ENCODE assay signal across 21 cellular contexts in the genomic region with DNA sequence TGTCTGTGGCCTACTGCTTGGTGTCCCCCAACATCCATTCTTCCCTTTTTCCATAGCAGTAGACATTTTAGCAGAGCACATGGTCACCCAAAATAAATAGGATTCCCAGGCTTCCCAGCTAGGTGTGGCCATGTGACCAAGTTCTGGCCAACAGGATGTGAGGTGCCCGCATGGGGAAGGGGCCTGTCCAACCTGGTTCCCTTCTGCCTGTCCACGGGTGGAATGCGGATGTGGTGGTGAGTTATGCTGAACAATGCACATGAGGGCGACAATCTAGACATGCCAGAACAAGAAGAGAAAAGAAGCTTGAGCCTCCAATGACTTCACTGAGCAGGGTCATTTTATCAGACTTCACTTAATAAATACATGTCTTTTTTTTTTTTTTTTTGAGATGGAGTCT.
A peak's percentile ranks its signal among the peaks of the same experiment; 100 is the strongest.
DNase-seq lines count a peak whose midpoint lies in the region; ATAC-seq, FAIRE-seq and TF ChIP-seq lines count a peak whose summit lies in the region.
"Had no signal": no experiment of that assay in that cellular context is flagged by ENCODE, and none has a peak within 500 bp of the region (broad histone marks: within the 10 kb centered on the region; RNA-seq: fewer than 3 reads in every experiment).

No MANE protein-coding gene starts in this region.

- H3K79me2 ChIP-seq in K562 (ENCODE audit: control insufficient read depth, insufficient read depth, low read length), result no peaks in the 10 kb centered on the region
- H3K79me2 ChIP-seq in keratinocyte (ENCODE audit: control insufficient read depth, insufficient read depth, low read length), result no peaks in the 10 kb centered on the region

- TF ChIP-seq EP300 in K562 (IDR thresholded peaks at IDR 0.05; ENCODE audit: low read length), result no peak

- H3K4me2 ChIP-seq in K562 (ENCODE audit: insufficient read depth, low read length) (no peak overlapping the region), keratinocyte (ENCODE audit: control insufficient read depth, extremely low read depth, insufficient read depth, low read depth, low read length) (peak overlapping the region; percentile 23)
- H3K4me2 ChIP-seq: BLaER1 had no signal

- no TSS peak for BruUV-seq in K562 (replicated peaks; lab: Mats Ljungman, UMichigan)

- no peak overlapping the region for H3K4me3 ChIP-seq in K562
- no peak overlapping the region for H3K4me3 ChIP-seq in keratinocyte (ENCODE audit: control insufficient read depth in 2 of 3, extremely low read depth in 1 of 3, insufficient read depth in 2 of 3, low read depth in 1 of 3, low read length in 3 of 3)
- H3K4me3 ChIP-seq in left lung, result no peak overlapping the region
- H3K4me3 ChIP-seq: BLaER1, GM23248, SJSA1 had no signal

- FAIRE-seq in K562 (lab: Jason Lieb, UNC), result no peak
- FAIRE-seq in keratinocyte (lab: Jason Lieb, UNC), result peak; percentile 94
- FAIRE-seq: G401.6, GM12892 had no signal

- peaks cover 52 to 67% of the 10 kb centered on the region in 2 experiments for H3K27me3 ChIP-seq in K562 (ENCODE audit: control insufficient read depth in 2 of 2, insufficient read depth in 2 of 2, low read length in 2 of 2)
- H3K27me3 ChIP-seq in keratinocyte (ENCODE audit: control insufficient read depth, extremely low read depth, insufficient read depth, low read length), result no peaks in the 10 kb centered on the region
- H3K27me3 ChIP-seq in left lung, result no peaks in the 10 kb centered on the region
- H3K27me3 ChIP-seq: BLaER1, SJSA1 had no signal

- POLR2A ChIA-PET in K562 (lab: Yijun Ruan, JAX), result interaction anchor here (0.6 to 0.9 kb wide), 2 partner anchors 11 to 90 kb away, joined by 3 to 4 read pairs; no protein-coding TSS in a partner anchor

- intact Hi-C loops in K562 (cut with micrococcal nuclease) (loop anchor here (10.0 kb wide), 1 partner anchor 121 kb away; no protein-coding TSS in a partner anchor), left lung (cut with DNase I) (no loop called here)

- peak; percentile 80 for DNase-seq in HT1080 (ENCODE audit: low read depth)
- DNase-seq in K562 (ENCODE audit: extremely low read depth in 1 of 4, low spot score in 3 of 4), result no peak
- DNase-seq in keratinocyte (ENCODE audit: low read depth, low spot score), result peak; percentile 98
- DNase-seq in ureter (ENCODE audit: low spot score), result peak; percentile 74
- DNase-seq in DMS153 (lab: John Stamatoyannopoulos, UW), result no peak
- DNase-seq in left lung, result no peak
- no peak for DNase-seq in RKO (ENCODE audit: low spot score)
- no peak for DNase-seq in activated naive CD4-positive, alpha-beta T cell treated with Interleukin-2 at 50 U/mL for 16 hours
- DNase-seq: DMS79, GM23248, KG1, MM.1S, NCI-H1105 treated with DMSO at 0.1 percent for 48 hours, NCI-H187 treated with DMSO at 0.1 percent for 48 hours, NCI-H2171, NCI-H82, SW 1271 had no signal

- in situ Hi-C loops in K562 (cut with MboI), result no loop called here

- CTCF ChIA-PET in K562 (lab: Yijun Ruan, JAX; ENCODE audit: low intra/inter-chr PET ratio), result interaction anchor here (0.7 kb wide), 1 partner anchor 22 kb away, joined by 3 read pairs; no protein-coding TSS in a partner anchor

- H2AFZ ChIP-seq in K562 (ENCODE audit: low read depth, low read length) (no peak overlapping the region), keratinocyte (ENCODE audit: control insufficient read depth, low read length) (no peak overlapping the region)
- H2AFZ ChIP-seq: GM23248 had no signal

- dilution Hi-C loops in keratinocyte (cut with MboI; ENCODE audit: extremely low pct_ligation_motif_present, low sequenced_read_pairs), result loop anchor here (10.0 kb wide), 1 partner anchor 111 kb away; no protein-coding TSS in a partner anchor

- H3K4me1 ChIP-seq in K562 (replicated peaks in 1 of 2; ENCODE audit: control insufficient read depth in 2 of 2, insufficient read depth in 2 of 2, low read length in 2 of 2), result peaks cover 6 to 8% of the 10 kb centered on the region in 2 experiments; a peak in 3 of 5 replicates
- peaks cover 61% of the 10 kb centered on the region for H3K4me1 ChIP-seq in keratinocyte (ENCODE audit: control insufficient read depth, extremely low read depth, insufficient read depth, low read length)
- H3K4me1 ChIP-seq in left lung, result peaks cover 0 to 7% of the 10 kb centered on the region in 2 donors

- H3K9ac ChIP-seq in K562 (ENCODE audit: insufficient read depth in 1 of 2, low read depth in 2 of 2, low read length in 2 of 2) (no peak overlapping the region), keratinocyte (ENCODE audit: control insufficient read depth, extremely low read depth, insufficient read depth, low read length) (no peak overlapping the region)
- H3K9ac ChIP-seq: BLaER1, GM23248 had no signal

- ATAC-seq in K562 (no peak), left lung (no peak)

- TF ChIP-seq RAD21 in K562 (CRISPR knock-in tag; conservative IDR thresholded peaks at IDR 0.05 in 1 of 2, IDR thresholded peaks at IDR 0.05 in 1 of 2), result no peak

- H3K36me3 ChIP-seq in K562 (ENCODE audit: control insufficient read depth, insufficient read depth, low read length), result no peaks in the 10 kb centered on the region
- no peaks in the 10 kb centered on the region for H3K36me3 ChIP-seq in keratinocyte (ENCODE audit: control insufficient read depth in 2 of 2, extremely low read depth in 1 of 2, insufficient read depth in 2 of 2, low read length in 2 of 2)
- no peaks in the 10 kb centered on the region for H3K36me3 ChIP-seq in left lung
- H3K36me3 ChIP-seq: BLaER1, SJSA1 had no signal

- 9% methylated on average over 4 of the region's 4 CpGs for WGBS in K562 (ENCODE audit: insufficient coverage, low coverage, missing lambda C conversion rate)

- H3K9me3 ChIP-seq in K562 (replicated peaks; ENCODE audit: control insufficient read depth, insufficient read depth, low read depth, low read length) (no peaks in the 10 kb centered on the region), keratinocyte (ENCODE audit: control insufficient read depth, low read depth, low read length) (no peaks in the 10 kb centered on the region), left lung (no peaks in the 10 kb centered on the region)
- H3K9me3 ChIP-seq: BLaER1, SJSA1 had no signal

- H3K9me1 ChIP-seq in K562 (ENCODE audit: control insufficient read depth, insufficient read depth, low read length) (no peaks in the 10 kb centered on the region), keratinocyte (ENCODE audit: control insufficient read depth, extremely low read depth, insufficient read depth, low read length) (no peaks in the 10 kb centered on the region)

- H4K20me1 ChIP-seq in K562 (replicated peaks; ENCODE audit: control insufficient read depth, insufficient read depth, low read length) (no peaks in the 10 kb centered on the region), keratinocyte (ENCODE audit: control insufficient read depth, extremely low read depth, insufficient read depth, low read length) (no peaks in the 10 kb centered on the region)
- H4K20me1 ChIP-seq: BLaER1 had no signal

- no peak for TF ChIP-seq POLR2A in K562 (conservative IDR thresholded peaks at IDR 0.05)

- TF ChIP-seq CTCF in K562 (IDR thresholded peaks at IDR 0.05 in 2 of 3, conservative IDR thresholded peaks at IDR 0.05 in 1 of 3; ENCODE audit: insufficient read depth in 2 of 3, low read depth in 1 of 3, low read length in 3 of 3) (no peak), keratinocyte (optimal IDR thresholded peaks at IDR 0.05 in 1 of 3, IDR thresholded peaks at IDR 0.05 in 1 of 3, conservative IDR thresholded peaks at IDR 0.05 in 1 of 3; ENCODE audit: extremely low read depth in 1 of 3, insufficient read depth in 2 of 3, low read length in 3 of 3) (no peak), left lung (IDR thresholded peaks at IDR 0.05) (no peak)

- no peak overlapping the region for H3K27ac ChIP-seq in K562 (ENCODE audit: extremely low read depth, low read depth, low read length)
- peak overlapping the region; percentile 85 for H3K27ac ChIP-seq in keratinocyte (ENCODE audit: control insufficient read depth, insufficient read depth, low read length)
- H3K27ac ChIP-seq in left lung, result no peak overlapping the region
- H3K27ac ChIP-seq: BLaER1, GM23248, SJSA1 had no signal

TF ChIP-seq in K562, 482 proteins besides CTCF, POLR2A, EP300 and RAD21:
- TF ChIP-seq NR0B1 (IDR thresholded peaks at IDR 0.05; ENCODE audit: partially characterized antibody), result no peak
- TF ChIP-seq TEAD4 (IDR thresholded peaks at IDR 0.05; ENCODE audit: low read length), result peak; percentile 14; the same call in 1 of the 2 replicates
- TF ChIP-seq TEAD4 (CRISPR knock-in tag; IDR thresholded peaks at IDR 0.05; ENCODE audit: borderline replicate concordance), result no peak

Comparison
In these comparisons a context has a peak if more than half of its experiments do, and no peak if none do; other contexts are left out.
1. DNase-seq: peak in HT1080 (single experiment), keratinocyte (single experiment) and ureter (single experiment); none in K562 (0 of 4), DMS153 (single experiment), left lung (0 of 2), RKO (single experiment) and activated naive CD4-positive, alpha-beta T cell treated with Interleukin-2 at 50 U/mL for 16 hours (single experiment).